In the genomic region with DNA sequence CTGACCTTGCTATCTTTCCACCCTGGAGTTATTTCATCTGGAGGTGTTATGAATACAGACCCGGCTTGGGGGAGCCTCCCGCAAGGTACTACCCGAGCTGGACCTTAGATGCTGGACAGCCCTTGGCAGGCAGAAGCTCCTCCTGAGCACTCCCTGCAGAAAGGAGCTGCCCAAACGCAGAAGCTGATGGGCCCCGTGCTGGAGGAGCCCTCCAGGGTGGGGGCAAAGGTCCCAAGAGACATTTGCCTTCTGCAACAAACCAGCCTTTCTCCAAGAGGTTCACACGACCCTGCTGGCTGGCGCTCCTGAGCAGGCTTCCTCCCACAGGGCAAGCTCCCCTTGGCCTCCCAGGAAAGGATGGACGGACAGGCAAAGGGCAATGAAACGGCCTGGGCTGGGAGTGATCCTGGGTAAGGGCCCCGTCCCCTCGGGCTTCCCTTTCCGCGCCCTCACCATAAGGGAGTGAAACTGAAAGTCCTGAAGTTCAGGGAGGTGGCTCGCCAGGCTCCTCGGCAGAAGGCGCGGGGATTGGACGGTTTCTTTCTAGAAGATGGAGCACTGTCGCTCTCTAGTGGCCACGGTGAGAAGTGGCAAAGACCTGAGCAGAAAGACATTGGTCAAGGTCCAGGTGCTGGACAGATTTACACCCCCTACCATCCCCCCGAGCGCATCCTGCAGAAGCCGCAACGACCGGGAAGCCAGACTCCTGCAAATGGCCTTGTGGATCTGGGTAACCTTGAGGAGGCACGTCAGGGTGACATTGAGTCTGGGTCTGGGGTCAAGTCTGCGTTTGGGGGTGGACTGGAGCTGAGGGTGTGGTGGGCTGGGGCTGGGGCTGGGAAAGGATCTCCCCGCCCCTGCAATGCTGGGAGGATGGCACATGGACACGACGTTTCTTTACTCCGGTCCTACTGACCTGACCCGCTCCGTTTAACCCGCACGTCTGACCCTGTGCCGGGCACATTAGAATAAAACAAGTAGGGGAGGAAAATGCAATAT, we compare ENCODE assay signal across 8 cellular contexts.
DNase-seq lines count a peak whose midpoint lies in the region; ATAC-seq and TF ChIP-seq lines count a peak whose summit lies in the region.

No MANE protein-coding gene starts in this region.

- DNase-seq in DMS79 treated with DMSO at 0.1 percent for 48 hours (lab: John Stamatoyannopoulos, UW) (peak; percentile 52), LNCaP clone FGC (ENCODE audit: low read depth) (peak; percentile 50), SHP77 treated with DMSO at 0.1 percent for 48 hours (lab: John Stamatoyannopoulos, UW) (peak; percentile 66), activated gamma-delta T cell treated with Interleukin-2 at 50 U/mL for 16 hours (peak; percentile 82), foreskin melanocyte (peak; percentile 68), stromal cell of bone marrow (ENCODE audit: low read depth) (peak; percentile 72)

- H3K4me3 ChIP-seq in LNCaP clone FGC (ENCODE audit: low read depth, low read length) (peak overlapping the region; percentile 54), neuron (ENCODE audit: low read length) (peak overlapping the region; percentile 31)

- peaks cover 10% of the 10 kb centered on the region for H3K4me1 ChIP-seq in neuron (ENCODE audit: insufficient read depth, low read length)

- peak overlapping the region; percentile 54 for H2AFZ ChIP-seq in neuron (ENCODE audit: low read depth, low read length)

- no peaks in the 10 kb centered on the region for H3K9me3 ChIP-seq in neuron (ENCODE audit: low read length)

- peaks cover 17% of the 10 kb centered on the region for H3K27me3 ChIP-seq in neuron (ENCODE audit: insufficient read depth, low read length)

- H3K36me3 ChIP-seq in neuron (ENCODE audit: insufficient read depth, low read length): no peaks in the 10 kb centered on the region

- peak; percentile 77 for ATAC-seq in GM21786 (IDR thresholded peaks at IDR 0.05; ENCODE audit: unreplicated experiment)

- peak; percentile 95 for TF ChIP-seq CTCF in LNCaP clone FGC (IDR thresholded peaks at IDR 0.05; ENCODE audit: control insufficient read depth, extremely low read depth, insufficient read depth)

Comparison
In these comparisons a context has a peak if more than half of its experiments do, and no peak if none do; other contexts are left out.
1. Peak in every context shown above with its lines: DNase-seq, ATAC-seq and H3K4me3 ChIP-seq.